In the genomic region with DNA sequence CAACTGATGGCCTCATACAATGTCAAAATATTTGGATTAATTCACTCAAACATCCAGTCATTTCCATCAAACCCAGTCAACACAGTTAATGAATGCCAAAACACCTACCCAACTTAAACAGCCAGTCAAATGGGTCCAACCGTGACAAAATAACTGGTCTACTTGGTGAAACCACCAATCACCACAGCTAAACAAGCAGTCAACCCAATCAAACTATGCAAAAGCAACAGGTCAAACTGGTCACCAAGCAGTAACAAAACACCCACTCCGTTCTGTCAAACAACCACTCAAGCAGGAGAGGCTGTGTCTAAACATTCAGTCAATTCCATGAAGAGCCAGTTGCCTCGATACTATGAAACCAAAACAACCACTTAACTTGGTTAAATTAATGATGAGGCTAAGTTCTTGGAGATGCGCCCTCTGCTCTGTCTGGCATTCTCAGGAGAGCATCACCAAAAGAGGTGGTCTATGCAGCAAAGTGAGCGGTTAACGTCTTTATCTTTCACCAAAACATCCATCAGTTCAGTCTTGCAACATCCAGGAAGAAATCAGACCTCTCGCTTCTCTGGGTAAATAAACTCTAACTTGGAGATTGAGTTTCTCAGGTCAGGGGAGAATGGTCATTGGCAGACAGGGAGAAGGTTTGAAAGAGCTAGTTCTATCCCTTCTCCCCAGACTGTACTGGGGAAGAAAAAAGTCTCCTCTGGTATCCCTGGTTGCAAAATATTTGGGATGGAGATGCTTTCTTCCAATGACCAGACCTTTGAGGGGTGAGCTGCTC, we compare ENCODE assay signal across 1 cellular context.
TF ChIP-seq lines count a peak whose summit lies in the region.

No MANE protein-coding gene starts in this region.

TF ChIP-seq in H1, 55 proteins besides CTCF, POLR2A, EP300 and RAD21 (continued from another document):
- no peak for TF ChIP-seq HDAC6 (IDR thresholded peaks at IDR 0.05; ENCODE audit: low read depth, low read length)
- TF ChIP-seq MAFK (IDR thresholded peaks at IDR 0.05; ENCODE audit: low read depth, low read length) = no peak
- TF ChIP-seq, protein P1, sequence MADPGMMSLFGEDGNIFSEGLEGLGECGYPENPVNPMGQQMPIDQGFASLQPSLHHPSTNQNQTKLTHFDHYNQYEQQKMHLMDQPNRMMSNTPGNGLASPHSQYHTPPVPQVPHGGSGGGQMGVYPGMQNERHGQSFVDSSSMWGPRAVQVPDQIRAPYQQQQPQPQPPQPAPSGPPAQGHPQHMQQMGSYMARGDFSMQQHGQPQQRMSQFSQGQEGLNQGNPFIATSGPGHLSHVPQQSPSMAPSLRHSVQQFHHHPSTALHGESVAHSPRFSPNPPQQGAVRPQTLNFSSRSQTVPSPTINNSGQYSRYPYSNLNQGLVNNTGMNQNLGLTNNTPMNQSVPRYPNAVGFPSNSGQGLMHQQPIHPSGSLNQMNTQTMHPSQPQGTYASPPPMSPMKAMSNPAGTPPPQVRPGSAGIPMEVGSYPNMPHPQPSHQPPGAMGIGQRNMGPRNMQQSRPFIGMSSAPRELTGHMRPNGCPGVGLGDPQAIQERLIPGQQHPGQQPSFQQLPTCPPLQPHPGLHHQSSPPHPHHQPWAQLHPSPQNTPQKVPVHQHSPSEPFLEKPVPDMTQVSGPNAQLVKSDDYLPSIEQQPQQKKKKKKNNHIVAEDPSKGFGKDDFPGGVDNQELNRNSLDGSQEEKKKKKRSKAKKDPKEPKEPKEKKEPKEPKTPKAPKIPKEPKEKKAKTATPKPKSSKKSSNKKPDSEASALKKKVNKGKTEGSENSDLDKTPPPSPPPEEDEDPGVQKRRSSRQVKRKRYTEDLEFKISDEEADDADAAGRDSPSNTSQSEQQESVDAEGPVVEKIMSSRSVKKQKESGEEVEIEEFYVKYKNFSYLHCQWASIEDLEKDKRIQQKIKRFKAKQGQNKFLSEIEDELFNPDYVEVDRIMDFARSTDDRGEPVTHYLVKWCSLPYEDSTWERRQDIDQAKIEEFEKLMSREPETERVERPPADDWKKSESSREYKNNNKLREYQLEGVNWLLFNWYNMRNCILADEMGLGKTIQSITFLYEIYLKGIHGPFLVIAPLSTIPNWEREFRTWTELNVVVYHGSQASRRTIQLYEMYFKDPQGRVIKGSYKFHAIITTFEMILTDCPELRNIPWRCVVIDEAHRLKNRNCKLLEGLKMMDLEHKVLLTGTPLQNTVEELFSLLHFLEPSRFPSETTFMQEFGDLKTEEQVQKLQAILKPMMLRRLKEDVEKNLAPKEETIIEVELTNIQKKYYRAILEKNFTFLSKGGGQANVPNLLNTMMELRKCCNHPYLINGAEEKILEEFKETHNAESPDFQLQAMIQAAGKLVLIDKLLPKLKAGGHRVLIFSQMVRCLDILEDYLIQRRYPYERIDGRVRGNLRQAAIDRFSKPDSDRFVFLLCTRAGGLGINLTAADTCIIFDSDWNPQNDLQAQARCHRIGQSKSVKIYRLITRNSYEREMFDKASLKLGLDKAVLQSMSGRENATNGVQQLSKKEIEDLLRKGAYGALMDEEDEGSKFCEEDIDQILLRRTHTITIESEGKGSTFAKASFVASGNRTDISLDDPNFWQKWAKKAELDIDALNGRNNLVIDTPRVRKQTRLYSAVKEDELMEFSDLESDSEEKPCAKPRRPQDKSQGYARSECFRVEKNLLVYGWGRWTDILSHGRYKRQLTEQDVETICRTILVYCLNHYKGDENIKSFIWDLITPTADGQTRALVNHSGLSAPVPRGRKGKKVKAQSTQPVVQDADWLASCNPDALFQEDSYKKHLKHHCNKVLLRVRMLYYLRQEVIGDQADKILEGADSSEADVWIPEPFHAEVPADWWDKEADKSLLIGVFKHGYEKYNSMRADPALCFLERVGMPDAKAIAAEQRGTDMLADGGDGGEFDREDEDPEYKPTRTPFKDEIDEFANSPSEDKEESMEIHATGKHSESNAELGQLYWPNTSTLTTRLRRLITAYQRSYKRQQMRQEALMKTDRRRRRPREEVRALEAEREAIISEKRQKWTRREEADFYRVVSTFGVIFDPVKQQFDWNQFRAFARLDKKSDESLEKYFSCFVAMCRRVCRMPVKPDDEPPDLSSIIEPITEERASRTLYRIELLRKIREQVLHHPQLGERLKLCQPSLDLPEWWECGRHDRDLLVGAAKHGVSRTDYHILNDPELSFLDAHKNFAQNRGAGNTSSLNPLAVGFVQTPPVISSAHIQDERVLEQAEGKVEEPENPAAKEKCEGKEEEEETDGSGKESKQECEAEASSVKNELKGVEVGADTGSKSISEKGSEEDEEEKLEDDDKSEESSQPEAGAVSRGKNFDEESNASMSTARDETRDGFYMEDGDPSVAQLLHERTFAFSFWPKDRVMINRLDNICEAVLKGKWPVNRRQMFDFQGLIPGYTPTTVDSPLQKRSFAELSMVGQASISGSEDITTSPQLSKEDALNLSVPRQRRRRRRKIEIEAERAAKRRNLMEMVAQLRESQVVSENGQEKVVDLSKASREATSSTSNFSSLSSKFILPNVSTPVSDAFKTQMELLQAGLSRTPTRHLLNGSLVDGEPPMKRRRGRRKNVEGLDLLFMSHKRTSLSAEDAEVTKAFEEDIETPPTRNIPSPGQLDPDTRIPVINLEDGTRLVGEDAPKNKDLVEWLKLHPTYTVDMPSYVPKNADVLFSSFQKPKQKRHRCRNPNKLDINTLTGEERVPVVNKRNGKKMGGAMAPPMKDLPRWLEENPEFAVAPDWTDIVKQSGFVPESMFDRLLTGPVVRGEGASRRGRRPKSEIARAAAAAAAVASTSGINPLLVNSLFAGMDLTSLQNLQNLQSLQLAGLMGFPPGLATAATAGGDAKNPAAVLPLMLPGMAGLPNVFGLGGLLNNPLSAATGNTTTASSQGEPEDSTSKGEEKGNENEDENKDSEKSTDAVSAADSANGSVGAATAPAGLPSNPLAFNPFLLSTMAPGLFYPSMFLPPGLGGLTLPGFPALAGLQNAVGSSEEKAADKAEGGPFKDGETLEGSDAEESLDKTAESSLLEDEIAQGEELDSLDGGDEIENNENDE (IDR thresholded peaks at IDR 0.05; ENCODE audit: insufficient replicate concordance, low read length) = no peak
- TF ChIP-seq CHD1 (IDR thresholded peaks at IDR 0.05; ENCODE audit: low read depth, low read length) = no peak
- no peak for TF ChIP-seq TBP (IDR thresholded peaks at IDR 0.05; ENCODE audit: low read depth, low read length)
- TF ChIP-seq TAF1 (IDR thresholded peaks at IDR 0.05; ENCODE audit: low read depth, low read length) = no peak
- no peak for TF ChIP-seq POU5F1 (IDR thresholded peaks at IDR 0.05; ENCODE audit: low read depth, low read length)
- TF ChIP-seq EZH2 (IDR thresholded peaks at IDR 0.05; ENCODE audit: low read depth, low read length, severe bottlenecking) = no peak
- no peak for TF ChIP-seq SRF (IDR thresholded peaks at IDR 0.05; ENCODE audit: low read depth, low read length)
- TF ChIP-seq, protein P2, sequence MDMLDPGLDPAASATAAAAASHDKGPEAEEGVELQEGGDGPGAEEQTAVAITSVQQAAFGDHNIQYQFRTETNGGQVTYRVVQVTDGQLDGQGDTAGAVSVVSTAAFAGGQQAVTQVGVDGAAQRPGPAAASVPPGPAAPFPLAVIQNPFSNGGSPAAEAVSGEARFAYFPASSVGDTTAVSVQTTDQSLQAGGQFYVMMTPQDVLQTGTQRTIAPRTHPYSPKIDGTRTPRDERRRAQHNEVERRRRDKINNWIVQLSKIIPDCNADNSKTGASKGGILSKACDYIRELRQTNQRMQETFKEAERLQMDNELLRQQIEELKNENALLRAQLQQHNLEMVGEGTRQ (IDR thresholded peaks at IDR 0.05; ENCODE audit: low read length) = no peak
- TF ChIP-seq GABPA (IDR thresholded peaks at IDR 0.05; ENCODE audit: borderline replicate concordance, insufficient read depth, low read length) = no peak
- no peak for TF ChIP-seq SIRT6 (IDR thresholded peaks at IDR 0.05; ENCODE audit: low read length)
- TF ChIP-seq SP2 (IDR thresholded peaks at IDR 0.05; ENCODE audit: low read length) = no peak
TF ChIP-seq in H1: peak in this region for 0.
